23 cellular contexts compared by ENCODE assay signal in the genomic region with DNA sequence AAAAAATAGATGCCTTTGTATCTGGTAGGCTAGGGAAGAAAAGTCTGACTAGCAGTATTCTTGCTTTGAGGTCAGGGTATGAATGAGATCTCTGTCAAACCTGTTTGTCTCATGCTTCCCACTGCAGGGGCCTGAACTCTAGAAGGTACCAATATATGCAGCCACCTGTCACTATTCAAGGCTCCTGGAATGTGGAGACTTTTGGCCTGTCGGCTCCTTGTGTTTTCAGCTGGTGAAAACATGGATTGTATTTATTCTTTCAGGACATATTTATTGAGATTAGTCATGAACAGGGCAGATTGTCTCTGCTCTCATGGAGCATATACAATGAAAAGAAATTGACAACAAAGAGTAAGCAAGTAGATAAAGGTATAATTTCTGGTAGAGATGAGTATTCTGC.
A peak's percentile ranks its signal among the peaks of the same experiment; 100 is the strongest.
DNase-seq lines count a peak whose midpoint lies in the region; ATAC-seq and TF ChIP-seq lines count a peak whose summit lies in the region.
"Had no signal": no experiment of that assay in that cellular context is flagged by ENCODE, and none has a peak within 500 bp of the region (broad histone marks: within the 10 kb centered on the region; RNA-seq: fewer than 3 reads in every experiment).

No MANE protein-coding gene starts in this region.

- 94% methylated on average over 1 of the region's 1 CpG; no CpG with 5 or more reads in 1 of the 2 experiments for WGBS in endodermal cell (ENCODE audit: insufficient coverage in 1 of 2, insufficient read length in 1 of 2), 2 experiments

- TF ChIP-seq CTCF in GM06990 (IDR thresholded peaks at IDR 0.05; ENCODE audit: insufficient read depth, low read length, poor library complexity, severe bottlenecking) (no peak), natural killer cell (IDR thresholded peaks at IDR 0.05) (no peak), endodermal cell (conservative IDR thresholded peaks at IDR 0.05) (no peak)

- DNase-seq in DMS 273 (lab: John Stamatoyannopoulos, UW; ENCODE audit: unreplicated experiment) (peak; percentile 38), DMS 273 treated with DMSO at 0.1 percent for 48 hours (lab: John Stamatoyannopoulos, UW) (no peak), GM06990 (ENCODE audit: extremely low read depth, insufficient read length) (no peak), SHP77 (lab: John Stamatoyannopoulos, UW) (peak; percentile 25 to 72), natural killer cell (no peak), endodermal cell (no peak)
- no peak for DNase-seq in central memory CD4-positive, alpha-beta T cell
- DNase-seq: activated CD4-positive, alpha-beta T cell treated with anti-CD3 and anti-CD28 coated beads, Interleukin-2, amount 10 ng/mL, durations not matched to agents 7 days and 5 days; head of caudate nucleus; lower lobe of right lung; MM.1S; NCI-H1436 treated with DMSO at 0.1 percent for 48 hours; NCI-H226; right lobe of liver; stimulated activated CD4-positive, alpha-beta T cell treated with anti-CD3 and anti-CD28 coated beads, Interleukin-1b, Interleukin-23, amount 100 ng/mL, for 48 hours; stimulated activated naive CD4-positive, alpha-beta T cell treated with Interleukin-2 at 50 U/mL for 16 hours; T-helper 1 cell; transverse colon had no signal

- no peaks in the 10 kb centered on the region for H3K36me3 ChIP-seq in GM06990 (ENCODE audit: control insufficient read depth, insufficient read depth, low read length)
- no peaks in the 10 kb centered on the region for H3K36me3 ChIP-seq in endodermal cell (ENCODE audit: control insufficient read depth, insufficient read depth, low read length)
- H3K36me3 ChIP-seq: HAP-1, lower lobe of right lung, right lobe of liver, transverse colon had no signal

- H3K4me1 ChIP-seq in endodermal cell (ENCODE audit: control insufficient read depth, insufficient read depth, low read length) = no peaks in the 10 kb centered on the region
- H3K4me1 ChIP-seq: Caco-2, HAP-1 had no signal

- H3K9me3 ChIP-seq in endodermal cell (ENCODE audit: control insufficient read depth, low read length) = no peaks in the 10 kb centered on the region
- H3K9me3 ChIP-seq: Caco-2, HAP-1, lower lobe of right lung, right lobe of liver, transverse colon had no signal

- no peaks in the 10 kb centered on the region for H3K27me3 ChIP-seq in GM06990 (replicated peaks; ENCODE audit: control insufficient read depth, insufficient read depth, low read length)
- H3K27me3 ChIP-seq in endodermal cell (ENCODE audit: control insufficient read depth, insufficient read depth, low read length, poor library complexity, severe bottlenecking) = no peaks in the 10 kb centered on the region
- H3K27me3 ChIP-seq: right lobe of liver, transverse colon had no signal

- peaks cover 63 to 72% of the 10 kb centered on the region in 2 donors for H3K4me1 Mint-ChIP-seq in natural killer cell
- peaks cover 14% of the 10 kb centered on the region for H3K4me1 Mint-ChIP-seq in endodermal cell

- H3K4me3 Mint-ChIP-seq in natural killer cell (no peak overlapping the region), endodermal cell (no peak overlapping the region)
- H3K4me3 Mint-ChIP-seq: activated CD4-positive, alpha-beta T cell treated with anti-CD3 and anti-CD28 coated beads, Interleukin-2, amount 10 ng/mL, durations not matched to agents 7 days and 5 days; B cell had no signal

- H3K9me3 Mint-ChIP-seq in natural killer cell = no peaks in the 10 kb centered on the region
- no peaks in the 10 kb centered on the region for H3K9me3 Mint-ChIP-seq in endodermal cell
- H3K9me3 Mint-ChIP-seq: activated CD4-positive, alpha-beta T cell treated with anti-CD3 and anti-CD28 coated beads, Interleukin-2, amount 10 ng/mL, durations not matched to agents 7 days and 5 days had no signal

- H3K27ac Mint-ChIP-seq in natural killer cell (peak overlapping the region; percentile 15 to 47), endodermal cell (no peak overlapping the region)
- H3K27ac Mint-ChIP-seq: activated CD4-positive, alpha-beta T cell treated with anti-CD3 and anti-CD28 coated beads, Interleukin-2, amount 10 ng/mL, durations not matched to agents 7 days and 5 days; B cell had no signal

- no peak overlapping the region for H3K9ac ChIP-seq in endodermal cell (ENCODE audit: extremely low read depth, low read length, poor library complexity, severe bottlenecking)

- intact Hi-C loops in natural killer cell (cut with micrococcal nuclease) = no loop called here

- H3K27me3 Mint-ChIP-seq in natural killer cell (ENCODE audit: low read depth in 2 of 2) (no peaks in the 10 kb centered on the region), endodermal cell (ENCODE audit: insufficient read depth) (no peaks in the 10 kb centered on the region)
- H3K27me3 Mint-ChIP-seq: activated CD4-positive, alpha-beta T cell treated with anti-CD3 and anti-CD28 coated beads, Interleukin-2, amount 10 ng/mL, durations not matched to agents 7 days and 5 days; B cell had no signal

- H3K36me3 Mint-ChIP-seq in natural killer cell (no peaks in the 10 kb centered on the region), endodermal cell (ENCODE audit: low read depth) (peaks cover 3% of the 10 kb centered on the region)

- ATAC-seq in natural killer cell = no peak
- no peak for ATAC-seq in GM19455 (IDR thresholded peaks at IDR 0.05; ENCODE audit: unreplicated experiment)
- ATAC-seq: lower lobe of right lung, right lobe of liver had no signal

- H3K27ac ChIP-seq in endodermal cell (ENCODE audit: low read depth, low read length) = no peak overlapping the region
- H3K27ac ChIP-seq: 22Rv1, lower lobe of right lung, right lobe of liver, transverse colon had no signal

- peak overlapping the region; percentile 61 for H3K4me3 ChIP-seq in GM06990 (replicated peaks; ENCODE audit: low read depth, low read length)
- H3K4me3 ChIP-seq in endodermal cell (ENCODE audit: low read length) = no peak overlapping the region
- H3K4me3 ChIP-seq: HAP-1, lower lobe of right lung, right lobe of liver, transverse colon had no signal

Comparison
In these comparisons a context has a peak if more than half of its experiments do, and no peak if none do; other contexts are left out.
1. DNase-seq: peak in DMS 273 (single experiment) and SHP77 (2 of 2); none in DMS 273 treated with DMSO at 0.1 percent for 48 hours (single experiment), GM06990 (single experiment), natural killer cell (single experiment), central memory CD4-positive, alpha-beta T cell (single experiment) and endodermal cell (single experiment).